11 cellular contexts compared by ENCODE assay signal in genomic region chr20:31664696-31665354, GRCh38. TPM values are rescaled to one million over a fixed set of nuclear protein-coding genes. Genes with fewer than 3 reads are reported as not detected.
A peak's percentile ranks its signal among the peaks of the same experiment; 100 is the strongest.
DNase-seq lines count a peak whose midpoint lies in the region; ATAC-seq, FAIRE-seq and TF ChIP-seq lines count a peak whose summit lies in the region.
"Had no signal": no experiment of that assay in that cellular context is flagged by ENCODE, and none has a peak within 500 bp of the region (broad histone marks: within the 10 kb centered on the region; RNA-seq: fewer than 3 reads in every experiment).

No MANE protein-coding gene starts in this region.

- intact Hi-C loops in kidney (cut with DNase I) = loop anchor here (5.0 kb wide), 1 partner anchor 57 kb away; the partner anchor contains the start of gene BCL2L1

- peaks cover 56% of the 10 kb centered on the region for H3K36me3 Mint-ChIP-seq in activated CD8-positive, alpha-beta T cell treated with anti-CD3 and anti-CD28 coated beads, Interleukin-2, amount 10 ng/mL, durations not matched to agents 7 days and 5 days (ENCODE audit: low read depth)
- H3K36me3 Mint-ChIP-seq in stimulated activated naive B cell treated with anti-CD40 and anti-IgM and Interleukin-4, amounts not matched to agents 10 μg/mL and 1 μg/mL and 100 μg/mL, for 72 hours = peaks cover 70 to 81% of the 10 kb centered on the region in 2 donors

- H3K9me3 ChIP-seq in kidney (ENCODE audit: control insufficient read depth in 1 of 2, low read length in 2 of 2) = no peaks in the 10 kb centered on the region

- peak overlapping the region; percentile 49 to 51 for H3K9ac ChIP-seq in kidney (ENCODE audit: low read length in 2 of 2)
- H3K9ac ChIP-seq: KMS-11 had no signal

- H3K4me3 ChIP-seq in kidney (ENCODE audit: low read length in 2 of 2) = no peak overlapping the region

- DNase-seq in HT-29 (ENCODE audit: low spot score) (peak; percentile 70), kidney (no peak), NCI-H524 treated with DMSO at 0.1 percent for 48 hours (lab: John Stamatoyannopoulos, UW) (no peak), UCSD-AML1 (lab: John Stamatoyannopoulos, UW; ENCODE audit: unreplicated experiment) (no peak)
- DNase-seq in activated CD8-positive, alpha-beta T cell treated with anti-CD3 and anti-CD28 coated beads, Interleukin-2, amount 10 ng/mL, durations not matched to agents 7 days and 5 days = no peak
- no peak for DNase-seq in stimulated activated naive B cell treated with anti-CD40 and anti-IgM and Interleukin-4, amounts not matched to agents 10 μg/mL and 1 μg/mL and 100 μg/mL, for 72 hours
- DNase-seq: foreskin melanocyte, occipital lobe had no signal

- POLR2A ChIA-PET in activated CD8-positive, alpha-beta T cell treated with anti-CD3 and anti-CD28 coated beads, Interleukin-2, amount 10 ng/mL, durations not matched to agents 7 days and 5 days (lab: Charles Lee) = interaction anchor here (1.5 to 5.0 kb wide), 3 partner anchors 11 to 58 kb away, joined by 4 to 53 read pairs (median 39); partner anchors contain the start of gene BCL2L1

- CTCF ChIA-PET in activated CD8-positive, alpha-beta T cell treated with anti-CD3 and anti-CD28 coated beads, Interleukin-2, amount 10 ng/mL, durations not matched to agents 7 days and 5 days (lab: Charles Lee) = interaction anchor here (0.7 to 7.9 kb wide), 9 partner anchors 11 to 64 kb away, joined by 3 to 677 read pairs (median 7); partner anchors contain the start of gene BCL2L1

- no peaks in the 10 kb centered on the region for H3K9me3 Mint-ChIP-seq in activated CD8-positive, alpha-beta T cell treated with anti-CD3 and anti-CD28 coated beads, Interleukin-2, amount 10 ng/mL, durations not matched to agents 7 days and 5 days (ENCODE audit: insufficient read depth)
- H3K9me3 Mint-ChIP-seq in stimulated activated naive B cell treated with anti-CD40 and anti-IgM and Interleukin-4, amounts not matched to agents 10 μg/mL and 1 μg/mL and 100 μg/mL, for 72 hours = no peaks in the 10 kb centered on the region

- TF ChIP-seq CTCF in kidney (IDR thresholded peaks at IDR 0.05; ENCODE audit: borderline replicate concordance, extremely low read depth, insufficient read depth) = no peak

- peaks cover 12 to 14% of the 10 kb centered on the region in 2 donors for H3K36me3 ChIP-seq in kidney (ENCODE audit: control insufficient read depth in 1 of 2, insufficient read depth in 2 of 2, low read length in 2 of 2)

- H3K4me3 Mint-ChIP-seq in activated CD8-positive, alpha-beta T cell treated with anti-CD3 and anti-CD28 coated beads, Interleukin-2, amount 10 ng/mL, durations not matched to agents 7 days and 5 days = no peak overlapping the region
- no peak overlapping the region for H3K4me3 Mint-ChIP-seq in stimulated activated naive B cell treated with anti-CD40 and anti-IgM and Interleukin-4, amounts not matched to agents 10 μg/mL and 1 μg/mL and 100 μg/mL, for 72 hours

- peaks cover 35 to 56% of the 10 kb centered on the region in 2 donors for H3K4me1 ChIP-seq in kidney (ENCODE audit: control insufficient read depth in 1 of 2, insufficient read depth in 1 of 2, low read depth in 1 of 2, low read length in 2 of 2)

- FAIRE-seq in kidney (lab: Jason Lieb, UNC) = no peak

- no peak for ATAC-seq in activated CD8-positive, alpha-beta T cell treated with anti-CD3 and anti-CD28 coated beads, Interleukin-2, amount 10 ng/mL, durations not matched to agents 7 days and 5 days
- no peak for ATAC-seq in stimulated activated naive B cell treated with anti-CD40 and anti-IgM and Interleukin-4, amounts not matched to agents 10 μg/mL and 1 μg/mL and 100 μg/mL, for 72 hours (replicated peaks)
- ATAC-seq in HG03139 (IDR thresholded peaks at IDR 0.05; ENCODE audit: unreplicated experiment) = no peak

- H3K27ac ChIP-seq in kidney (ENCODE audit: low read depth in 2 of 2, low read length in 2 of 2) = peak overlapping the region; percentile 78 to 92
- H3K27ac ChIP-seq: KMS-11 had no signal

- peak overlapping the region; percentile 87 for H3K27ac Mint-ChIP-seq in activated CD8-positive, alpha-beta T cell treated with anti-CD3 and anti-CD28 coated beads, Interleukin-2, amount 10 ng/mL, durations not matched to agents 7 days and 5 days
- H3K27ac Mint-ChIP-seq in stimulated activated naive B cell treated with anti-CD40 and anti-IgM and Interleukin-4, amounts not matched to agents 10 μg/mL and 1 μg/mL and 100 μg/mL, for 72 hours = peak overlapping the region; percentile 67

- peaks cover 86% of the 10 kb centered on the region for H3K4me1 Mint-ChIP-seq in activated CD8-positive, alpha-beta T cell treated with anti-CD3 and anti-CD28 coated beads, Interleukin-2, amount 10 ng/mL, durations not matched to agents 7 days and 5 days (ENCODE audit: low read depth)
- H3K4me1 Mint-ChIP-seq in stimulated activated naive B cell treated with anti-CD40 and anti-IgM and Interleukin-4, amounts not matched to agents 10 μg/mL and 1 μg/mL and 100 μg/mL, for 72 hours = peaks cover 58 to 90% of the 10 kb centered on the region in 2 donors

- H3K27me3 Mint-ChIP-seq in activated CD8-positive, alpha-beta T cell treated with anti-CD3 and anti-CD28 coated beads, Interleukin-2, amount 10 ng/mL, durations not matched to agents 7 days and 5 days (ENCODE audit: low read depth) = no peaks in the 10 kb centered on the region
- no peaks in the 10 kb centered on the region for H3K27me3 Mint-ChIP-seq in stimulated activated naive B cell treated with anti-CD40 and anti-IgM and Interleukin-4, amounts not matched to agents 10 μg/mL and 1 μg/mL and 100 μg/mL, for 72 hours

RNA-seq across cellular contexts. Expression of gene COX4I2, which starts 27.1 kb away (rescaled TPM):
- not detected in 2 replicates for total RNA-seq in HT-29 (2014; rRNA removed; shearing (Covaris generic))
- not detected for total RNA-seq in activated CD8-positive, alpha-beta T cell treated with anti-CD3 and anti-CD28 coated beads, Interleukin-2, amount 10 ng/mL, durations not matched to agents 7 days and 5 days
- total RNA-seq in kidney = 1.3 TPM
- polyA plus RNA-seq in kidney (ENCODE audit: insufficient read depth, low read depth, low replicate concordance) = 6.9 TPM
- total RNA-seq: occipital lobe, RPMI7951 had no signal

RNA-seq across cellular contexts. Expression of gene BCL2L1, which starts 57.8 kb away (rescaled TPM):
- total RNA-seq in HT-29 (2014; rRNA removed; shearing (Covaris generic)) = 324 and 325 TPM in 2 replicates
- total RNA-seq in activated CD8-positive, alpha-beta T cell treated with anti-CD3 and anti-CD28 coated beads, Interleukin-2, amount 10 ng/mL, durations not matched to agents 7 days and 5 days = 10 to 100 TPM; 71.4 to 73.0 TPM
- 139 TPM for total RNA-seq in kidney
- 132 TPM for polyA plus RNA-seq in kidney (ENCODE audit: insufficient read depth, low read depth, low replicate concordance)

RNA-seq across cellular contexts. Expression of gene ID1, which starts 59.7 kb away (rescaled TPM):
- total RNA-seq in HT-29 (2014; rRNA removed; shearing (Covaris generic)) = 1,531 and 1,848 TPM in 2 replicates
- under 1 TPM; 0.42 to 0.50 TPM for total RNA-seq in activated CD8-positive, alpha-beta T cell treated with anti-CD3 and anti-CD28 coated beads, Interleukin-2, amount 10 ng/mL, durations not matched to agents 7 days and 5 days
- 189 TPM for total RNA-seq in kidney
- 293 TPM for polyA plus RNA-seq in kidney (ENCODE audit: insufficient read depth, low read depth, low replicate concordance)

Comparison
In these comparisons a context has a peak if more than half of its experiments do, and no peak if none do; other contexts are left out.
1. RNA of gene ID1, which starts 59.7 kb away (total RNA-seq): 1,531 to 1,848 TPM in HT-29 and 189 TPM in kidney (single experiment); 0.42 to 0.50 TPM in activated CD8-positive, alpha-beta T cell treated with anti-CD3 and anti-CD28 coated beads, Interleukin-2, amount 10 ng/mL, durations not matched to agents 7 days and 5 days; every median in the first group is over 100 times any median in the second.